Comparison of ENCODE assay signal across 7 cellular contexts in genomic region chr1:16915627-16915973, GRCh38. TPM values are rescaled to one million over a fixed set of nuclear protein-coding genes. Genes with fewer than 3 reads are reported as not detected.
DNase-seq lines count a peak whose midpoint lies in the region; ATAC-seq and TF ChIP-seq lines count a peak whose summit lies in the region.

No MANE protein-coding gene starts in this region.

- CTCF ChIA-PET in CD8-positive, alpha-beta memory T cell (lab: Charles Lee): interaction anchor here (1.0 kb wide), 1 partner anchor 9 kb away, joined by 4 read pairs; no protein-coding TSS in a partner anchor

- H3K4me3 Mint-ChIP-seq in CD8-positive, alpha-beta memory T cell: peak overlapping the region; percentile 72 to 93 (median 91)
- H3K4me3 Mint-ChIP-seq in GM23338 (peak overlapping the region; percentile 77), mesothelial cell of epicardium (peak overlapping the region; percentile 77)
- H3K4me3 Mint-ChIP-seq in activated T-cell treated with anti-CD3 and anti-CD28 coated beads, Interleukin-2, amount 50 U/mL, for 4 hours: peak overlapping the region; percentile 89

- peaks cover 43% of the 10 kb centered on the region for H3F3A ChIP-seq in GM23338 (replicated peaks; ENCODE audit: low read depth)
- 0 out of 2 replicates have a peak, but pooled peaks cover 3% of the 10 kb centered on the region for H3F3A ChIP-seq in MM.1S (ENCODE audit: insufficient read depth, low read length)

- ATAC-seq in GM23338: no peak
- ATAC-seq in activated T-cell treated with anti-CD3 and anti-CD28 coated beads, Interleukin-2, amount 50 U/mL, for 4 hours: no peak

- H3K4me3 ChIP-seq in CD8-positive, alpha-beta memory T cell (ENCODE audit: low read length): no peak overlapping the region
- H3K4me3 ChIP-seq in GM23338 (no peak overlapping the region; the same call in 1 of the 2 replicates), MM.1S (ENCODE audit: low read length) (no peak overlapping the region)

- H3K27me3 ChIP-seq in CD8-positive, alpha-beta memory T cell (ENCODE audit: insufficient read depth, low read length, poor library complexity, severe bottlenecking): no peaks in the 10 kb centered on the region
- H3K27me3 ChIP-seq in GM23338 (ENCODE audit: insufficient read depth) (peaks cover 13% of the 10 kb centered on the region), MM.1S (replicated peaks; ENCODE audit: insufficient read depth, low read length) (0 out of 2 replicates have a peak, but pooled peaks cover 3% of the 10 kb centered on the region)

- H3K9me3 ChIP-seq in CD8-positive, alpha-beta memory T cell (ENCODE audit: low read length): no peaks in the 10 kb centered on the region
- no peaks in the 10 kb centered on the region for H3K9me3 ChIP-seq in MM.1S (replicated peaks; ENCODE audit: insufficient read depth, low read length)

- H3K9me3 Mint-ChIP-seq in CD8-positive, alpha-beta memory T cell: no peaks in the 10 kb centered on the region
- no peaks in the 10 kb centered on the region for H3K9me3 Mint-ChIP-seq in GM23338
- H3K9me3 Mint-ChIP-seq in activated T-cell treated with anti-CD3 and anti-CD28 coated beads, Interleukin-2, amount 50 U/mL, for 4 hours: no peaks in the 10 kb centered on the region
- H3K9me3 Mint-ChIP-seq in mesothelial cell of epicardium: no peaks in the 10 kb centered on the region

- H3K4me2 ChIP-seq in GM23338 (no peak overlapping the region), MM.1S (ENCODE audit: low read depth, low read length) (no peak overlapping the region)

- no peak overlapping the region for H2AFZ ChIP-seq in GM23338
- H2AFZ ChIP-seq in MM.1S (ENCODE audit: low read length): no peak overlapping the region

- H3K9ac ChIP-seq in MM.1S (ENCODE audit: low read length): no peak overlapping the region

- POLR2A ChIA-PET in CD8-positive, alpha-beta memory T cell (lab: Charles Lee): interaction anchor here (0.8 to 3.1 kb wide), 2 partner anchors 11 to 198 kb away, joined by 3 to 17 read pairs; no protein-coding TSS in a partner anchor

- peaks cover 33 to 57% (median 39%) of the 10 kb centered on the region in 3 donors for H3K4me1 Mint-ChIP-seq in CD8-positive, alpha-beta memory T cell
- H3K4me1 Mint-ChIP-seq in GM23338: peaks cover 23% of the 10 kb centered on the region
- H3K4me1 Mint-ChIP-seq in activated T-cell treated with anti-CD3 and anti-CD28 coated beads, Interleukin-2, amount 50 U/mL, for 4 hours (ENCODE audit: low read depth): peaks cover 34% of the 10 kb centered on the region
- H3K4me1 Mint-ChIP-seq in mesothelial cell of epicardium: peaks cover 21% of the 10 kb centered on the region

- H3K27me3 Mint-ChIP-seq in CD8-positive, alpha-beta memory T cell: no peaks in the 10 kb centered on the region
- peaks cover 41% of the 10 kb centered on the region for H3K27me3 Mint-ChIP-seq in GM23338 (ENCODE audit: insufficient read depth, low read depth, poor library complexity)
- H3K27me3 Mint-ChIP-seq in activated T-cell treated with anti-CD3 and anti-CD28 coated beads, Interleukin-2, amount 50 U/mL, for 4 hours (ENCODE audit: low read depth): no peaks in the 10 kb centered on the region
- H3K27me3 Mint-ChIP-seq in mesothelial cell of epicardium (ENCODE audit: low read depth): no peaks in the 10 kb centered on the region

- H4K20me1 ChIP-seq in GM23338 (replicated peaks; ENCODE audit: insufficient read depth) (no peaks in the 10 kb centered on the region), MM.1S (ENCODE audit: insufficient read depth, low read length) (no peaks in the 10 kb centered on the region)

- H3K79me2 ChIP-seq in GM23338 (replicated peaks; ENCODE audit: insufficient read depth) (no peaks in the 10 kb centered on the region), MM.1S (ENCODE audit: low read length) (no peaks in the 10 kb centered on the region)

- DNase-seq in CD8-positive, alpha-beta memory T cell: no peak
- peak; percentile 65 for DNase-seq in GM23338 (ENCODE audit: low spot score)
- DNase-seq in activated T-cell treated with anti-CD3 and anti-CD28 coated beads, Interleukin-2, amount 50 U/mL, for 4 hours: no peak
- no peak for DNase-seq in mesothelial cell of epicardium (ENCODE audit: low spot score in 2 of 2, unreplicated experiment in 2 of 2)
- DNase-seq in activated CD4-positive, CD25-positive, alpha-beta regulatory T cell (lab: John Stamatoyannopoulos, UW): no peak
- DNase-seq in MM.1S: no peak
- no peak for DNase-seq in activated CD4-positive, alpha-beta T cell treated with anti-CD3 and anti-CD28 coated beads, Interleukin-2, amount 50 U/mL, for 4 hours

- no peaks in the 10 kb centered on the region for H3K36me3 ChIP-seq in CD8-positive, alpha-beta memory T cell (ENCODE audit: insufficient read depth, low read length)
- no peaks in the 10 kb centered on the region for H3K36me3 ChIP-seq in GM23338 (ENCODE audit: insufficient read depth)
- no peaks in the 10 kb centered on the region for H3K36me3 ChIP-seq in MM.1S (replicated peaks; ENCODE audit: insufficient read depth, low read length)

- H3K36me3 Mint-ChIP-seq in CD8-positive, alpha-beta memory T cell: peaks cover 0 to 3% (median 0%) of the 10 kb centered on the region in 3 donors
- H3K36me3 Mint-ChIP-seq in GM23338 (ENCODE audit: low read depth) (no peaks in the 10 kb centered on the region; the same call in 2 of the 3 replicates), mesothelial cell of epicardium (no peaks in the 10 kb centered on the region)
- no peaks in the 10 kb centered on the region for H3K36me3 Mint-ChIP-seq in activated T-cell treated with anti-CD3 and anti-CD28 coated beads, Interleukin-2, amount 50 U/mL, for 4 hours (ENCODE audit: insufficient read depth)

- no peak overlapping the region for H3K27ac ChIP-seq in CD8-positive, alpha-beta memory T cell (ENCODE audit: low read depth, low read length)
- H3K27ac ChIP-seq in GM23338 (ENCODE audit: low read depth): no peak overlapping the region
- no peak overlapping the region for H3K27ac ChIP-seq in MM.1S (ENCODE audit: low read length)

- H3K4me1 ChIP-seq in CD8-positive, alpha-beta memory T cell (ENCODE audit: insufficient read depth, low read length): peaks cover 15% of the 10 kb centered on the region
- H3K4me1 ChIP-seq in GM23338 (ENCODE audit: insufficient read depth) (peaks cover 12% of the 10 kb centered on the region), MM.1S (ENCODE audit: low read length) (peaks cover 4% of the 10 kb centered on the region; the same call in 1 of the 2 replicates)

- TF ChIP-seq CTCF in GM23338 (conservative IDR thresholded peaks at IDR 0.05; ENCODE audit: low read depth in 2 of 2): peak; percentile 28 to 56; a peak in 3 of 4 replicates
- no peak for TF ChIP-seq CTCF in mesothelial cell of epicardium (IDR thresholded peaks at IDR 0.05; ENCODE audit: unreplicated experiment)
- no peak for TF ChIP-seq CTCF in MM.1S (IDR thresholded peaks at IDR 0.05; ENCODE audit: low read length)

- no peaks in the 10 kb centered on the region for H3K9me2 ChIP-seq in GM23338 (ENCODE audit: insufficient read depth)
- H3K9me2 ChIP-seq in MM.1S (replicated peaks; ENCODE audit: insufficient read depth, low read length): no peaks in the 10 kb centered on the region

- H3K27ac Mint-ChIP-seq in CD8-positive, alpha-beta memory T cell: peak overlapping the region in 6 of 8 donors; percentile 78 to 94 (median 88)
- H3K27ac Mint-ChIP-seq in GM23338 (no peak overlapping the region), mesothelial cell of epicardium (peak overlapping the region; percentile 94)

TF ChIP-seq in GM23338, 12 proteins besides CTCF, POLR2A, EP300 and RAD21 (continues in another document):
- TF ChIP-seq CREB1 (CRISPR knock-in tag; IDR thresholded peaks at IDR 0.05; ENCODE audit: low read depth): no peak
- TF ChIP-seq REST (IDR thresholded peaks at IDR 0.05; ENCODE audit: unreplicated experiment): no peak
- no peak for TF ChIP-seq EZH2phosphoT487 (IDR thresholded peaks at IDR 0.05; ENCODE audit: unreplicated experiment)
- TF ChIP-seq ZNF331 (CRISPR knock-in tag; IDR thresholded peaks at IDR 0.05; ENCODE audit: low read depth): no peak

RNA-seq across cellular contexts. Expression of gene CROCC, which starts 6.1 kb away (rescaled TPM):
- 10 to 100 TPM; 25.6 to 30.1 TPM for total RNA-seq in CD8-positive, alpha-beta memory T cell
- polyA plus RNA-seq in CD8-positive, alpha-beta memory T cell: 6.9 TPM
- total RNA-seq in GM23338 (2014; rRNA removed; shearing (Covaris generic)): 74.6 and 106 TPM in 2 replicates
- polyA plus RNA-seq in GM23338 (2016; fragmentation: Nextera tagmentation; extraction: Ambion mirVana): 13.0 and 15.1 TPM in 2 replicates
- 10 to 100 TPM; 20.0 to 24.7 (median 20.3) TPM for total RNA-seq in activated T-cell treated with anti-CD3 and anti-CD28 coated beads, Interleukin-2, amount 50 U/mL, for 4 hours
- total RNA-seq in mesothelial cell of epicardium: 81.3 to 86.4 TPM (median 86.1 TPM) in 3 replicates

RNA-seq across cellular contexts. Expression of gene RNU1-2, which starts 19.8 kb away (rescaled TPM):
- total RNA-seq in CD8-positive, alpha-beta memory T cell: 1,000 to 10,000 TPM; 1,293 to 1,300 TPM
- polyA plus RNA-seq in CD8-positive, alpha-beta memory T cell: not detected
- total RNA-seq in GM23338 (2014; rRNA removed; shearing (Covaris generic)): under 0.01 TPM in 1 of 2 replicates, not detected in the other
- not detected in 2 replicates for polyA plus RNA-seq in GM23338 (2016; fragmentation: Nextera tagmentation; extraction: Ambion mirVana)
- total RNA-seq in activated T-cell treated with anti-CD3 and anti-CD28 coated beads, Interleukin-2, amount 50 U/mL, for 4 hours: 1,000 to 10,000 TPM; 1,321 to 1,622 (median 1,616) TPM
- total RNA-seq in mesothelial cell of epicardium: 3,774 to 3,945 TPM (median 3,937 TPM) in 3 replicates

Comparison
In these comparisons a context has a peak if more than half of its experiments do, and no peak if none do; other contexts are left out.
1. CTCF ChIP-seq: peak in GM23338 (2 of 2); none in mesothelial cell of epicardium (single experiment) and MM.1S (single experiment).
2. RNA of gene RNU1-2, which starts 19.8 kb away (total RNA-seq): 3,774 to 3,945 TPM in mesothelial cell of epicardium, 1,321 to 1,622 TPM in activated T-cell treated with anti-CD3 and anti-CD28 coated beads, Interleukin-2, amount 50 U/mL, for 4 hours and 1,293 to 1,300 TPM in CD8-positive, alpha-beta memory T cell; under 0.01 TPM in GM23338; every median in the first group is over 1,000 times any median in the second.
3. Peak in every context shown above with its lines, with median percentiles within 50 percentile points of each other: H3K4me3 Mint-ChIP-seq.